In the genomic region with DNA sequence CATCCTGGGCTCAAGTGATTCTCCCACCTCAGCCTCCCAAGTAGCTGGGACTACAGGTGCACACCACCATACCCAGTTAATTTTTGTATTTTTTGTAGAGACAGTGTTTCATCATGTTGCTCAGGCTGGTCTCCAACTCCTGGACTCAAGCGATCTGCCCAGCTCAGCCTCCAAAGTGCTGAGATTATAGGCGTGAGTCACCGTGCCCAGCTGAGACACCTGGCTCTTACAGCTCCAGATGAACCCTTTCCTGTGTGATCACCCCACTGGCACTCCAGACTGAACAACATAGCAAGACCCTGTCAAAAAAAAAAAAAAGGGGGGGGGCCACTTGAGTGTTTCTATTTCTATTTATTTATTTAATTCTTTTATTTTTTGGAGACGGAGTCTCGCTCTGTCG, we compare ENCODE assay signal across 1 cellular context.
TF ChIP-seq lines count a peak whose summit lies in the region.

No MANE protein-coding gene starts in this region.

TF ChIP-seq in GM23338, 12 proteins besides CTCF, POLR2A, EP300 and RAD21 (continued from another document):
- TF ChIP-seq ZNF462 (CRISPR knock-in tag; IDR thresholded peaks at IDR 0.05), result no peak
